Comparison of ENCODE assay signal across 15 cellular contexts in the genomic region with DNA sequence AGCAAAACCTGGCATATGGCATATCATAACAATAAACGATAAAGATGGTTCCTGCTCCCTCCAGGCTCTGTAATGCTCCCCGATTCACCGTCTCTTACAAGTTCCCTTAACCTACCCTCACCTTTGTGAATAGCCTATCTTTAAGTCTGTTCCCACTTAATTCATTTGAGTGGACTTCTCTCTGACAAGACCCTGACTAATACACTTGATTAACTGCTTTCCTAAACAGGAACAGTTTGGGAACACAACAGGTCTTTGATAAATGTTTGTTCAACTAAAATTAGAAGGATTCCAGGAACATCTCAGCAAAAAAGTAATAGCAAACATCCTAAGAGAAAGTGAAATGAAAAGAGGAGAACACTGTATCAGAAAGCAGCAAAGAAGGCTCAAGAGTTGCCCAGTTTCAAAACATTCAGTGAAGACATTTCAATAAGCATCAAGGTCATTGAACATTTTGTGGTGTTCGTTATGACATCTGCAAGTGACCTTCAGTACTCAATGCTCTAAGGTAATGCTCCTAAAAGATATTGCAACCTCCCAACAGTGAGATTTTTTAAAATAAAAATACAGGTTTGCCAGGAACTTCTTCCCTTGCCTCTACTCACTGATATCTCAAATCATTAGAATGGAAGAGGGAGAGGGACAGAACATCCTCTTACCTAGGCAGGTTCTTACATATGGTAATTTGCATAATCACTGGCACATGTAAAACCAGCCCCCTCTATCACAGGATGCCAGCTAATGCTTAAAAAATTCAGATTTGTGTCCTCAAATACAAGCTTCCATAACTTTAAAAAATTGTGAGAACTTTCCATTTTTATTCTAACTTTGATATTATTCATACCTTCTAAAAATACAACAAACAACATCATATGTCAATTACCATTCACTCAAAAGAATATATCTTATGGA. TPM values are rescaled to one million over a fixed set of nuclear protein-coding genes. Genes with fewer than 3 reads are reported as not detected.
DNase-seq lines count a peak whose midpoint lies in the region; ATAC-seq, FAIRE-seq and TF ChIP-seq lines count a peak whose summit lies in the region.
"Had no signal": no experiment of that assay in that cellular context is flagged by ENCODE, and none has a peak within 500 bp of the region (broad histone marks: within the 10 kb centered on the region; RNA-seq: fewer than 3 reads in every experiment).

No MANE protein-coding gene starts in this region.

- no peaks in the 10 kb centered on the region for H3K9me1 ChIP-seq in keratinocyte (ENCODE audit: control insufficient read depth, extremely low read depth, insufficient read depth, low read length)

- peaks cover 64% of the 10 kb centered on the region for H3K4me1 ChIP-seq in keratinocyte (ENCODE audit: control insufficient read depth, extremely low read depth, insufficient read depth, low read length)

- peak overlapping the region in 2 of 3 experiments; percentile 5 to 15 for H3K4me3 ChIP-seq in keratinocyte (ENCODE audit: control insufficient read depth in 2 of 3, extremely low read depth in 1 of 3, insufficient read depth in 2 of 3, low read depth in 1 of 3, low read length in 3 of 3)
- H3K4me3 ChIP-seq: esophagus squamous epithelium, thyroid gland had no signal

- no peaks in the 10 kb centered on the region for H3K36me3 ChIP-seq in keratinocyte (ENCODE audit: control insufficient read depth in 2 of 2, extremely low read depth in 1 of 2, insufficient read depth in 2 of 2, low read length in 2 of 2)
- H3K36me3 ChIP-seq: esophagus squamous epithelium, thyroid gland had no signal

- no peaks in the 10 kb centered on the region for H3K27me3 ChIP-seq in keratinocyte (ENCODE audit: control insufficient read depth, extremely low read depth, insufficient read depth, low read length)
- H3K27me3 ChIP-seq: esophagus squamous epithelium, thyroid gland had no signal

- H3K9ac ChIP-seq in keratinocyte (ENCODE audit: control insufficient read depth, extremely low read depth, insufficient read depth, low read length): peak overlapping the region; percentile 57

- FAIRE-seq in keratinocyte (lab: Jason Lieb, UNC): no peak
- FAIRE-seq: GM12892 had no signal

- peaks cover 34% of the 10 kb centered on the region for H3K4me1 Mint-ChIP-seq in type B pancreatic cell (ENCODE audit: unreplicated experiment)
- peaks cover 5 to 6% of the 10 kb centered on the region in 2 donors for H3K4me1 Mint-ChIP-seq in stimulated activated naive B cell treated with anti-CD40 and anti-IgM and Interleukin-4, amounts not matched to agents 10 μg/mL and 1 μg/mL and 100 μg/mL, for 72 hours
- H3K4me1 Mint-ChIP-seq: central memory CD8-positive, alpha-beta T cell had no signal

- no peak for ATAC-seq in stimulated activated naive B cell treated with anti-CD40 and anti-IgM and Interleukin-4, amounts not matched to agents 10 μg/mL and 1 μg/mL and 100 μg/mL, for 72 hours (replicated peaks)

- dilution Hi-C loops in keratinocyte (cut with MboI; ENCODE audit: extremely low pct_ligation_motif_present, low sequenced_read_pairs): no loop called here

- H3K9me3 ChIP-seq in keratinocyte (ENCODE audit: control insufficient read depth, low read depth, low read length): no peaks in the 10 kb centered on the region
- H3K9me3 ChIP-seq: esophagus squamous epithelium, thyroid gland had no signal

- peak overlapping the region; percentile 9 for H3K4me3 Mint-ChIP-seq in type B pancreatic cell
- H3K4me3 Mint-ChIP-seq in stimulated activated naive B cell treated with anti-CD40 and anti-IgM and Interleukin-4, amounts not matched to agents 10 μg/mL and 1 μg/mL and 100 μg/mL, for 72 hours: no peak overlapping the region
- H3K4me3 Mint-ChIP-seq: central memory CD8-positive, alpha-beta T cell; T-helper 1 cell treated with Interleukin-12 subunit alpha and Interleukin-12 subunit beta and Interleukin-4 antibody, amounts not matched to agents 30 μg/mL and 1 μg/mL, for 36 hours had no signal

- no peaks in the 10 kb centered on the region for H3K36me3 Mint-ChIP-seq in type B pancreatic cell
- no peaks in the 10 kb centered on the region for H3K36me3 Mint-ChIP-seq in stimulated activated naive B cell treated with anti-CD40 and anti-IgM and Interleukin-4, amounts not matched to agents 10 μg/mL and 1 μg/mL and 100 μg/mL, for 72 hours

- H3K27ac Mint-ChIP-seq in type B pancreatic cell: peak overlapping the region; percentile 88
- no peak overlapping the region for H3K27ac Mint-ChIP-seq in stimulated activated naive B cell treated with anti-CD40 and anti-IgM and Interleukin-4, amounts not matched to agents 10 μg/mL and 1 μg/mL and 100 μg/mL, for 72 hours
- H3K27ac Mint-ChIP-seq: T-helper 1 cell treated with Interleukin-12 subunit alpha and Interleukin-12 subunit beta and Interleukin-4 antibody, amounts not matched to agents 30 μg/mL and 1 μg/mL, for 36 hours had no signal

- peak overlapping the region; percentile 21 for H2AFZ ChIP-seq in keratinocyte (ENCODE audit: control insufficient read depth, low read length)

- no peaks in the 10 kb centered on the region for H4K20me1 ChIP-seq in keratinocyte (ENCODE audit: control insufficient read depth, extremely low read depth, insufficient read depth, low read length)

- peak overlapping the region; percentile 72 for H3K4me2 ChIP-seq in keratinocyte (ENCODE audit: control insufficient read depth, extremely low read depth, insufficient read depth, low read depth, low read length)

- TF ChIP-seq CTCF in keratinocyte (optimal IDR thresholded peaks at IDR 0.05 in 1 of 3, IDR thresholded peaks at IDR 0.05 in 1 of 3, conservative IDR thresholded peaks at IDR 0.05 in 1 of 3; ENCODE audit: extremely low read depth in 1 of 3, insufficient read depth in 2 of 3, low read length in 3 of 3): no peak
- TF ChIP-seq CTCF in type B pancreatic cell (conservative IDR thresholded peaks at IDR 0.05): no peak

- H3K79me2 ChIP-seq in keratinocyte (ENCODE audit: control insufficient read depth, insufficient read depth, low read length): no peaks in the 10 kb centered on the region

- H3K27me3 Mint-ChIP-seq in type B pancreatic cell: no peaks in the 10 kb centered on the region
- no peaks in the 10 kb centered on the region for H3K27me3 Mint-ChIP-seq in stimulated activated naive B cell treated with anti-CD40 and anti-IgM and Interleukin-4, amounts not matched to agents 10 μg/mL and 1 μg/mL and 100 μg/mL, for 72 hours
- H3K27me3 Mint-ChIP-seq: central memory CD8-positive, alpha-beta T cell had no signal

- peak; percentile 39 for DNase-seq in DMS53 (lab: John Stamatoyannopoulos, UW)
- no peak for DNase-seq in DMS53 treated with DMSO at 0.1 percent for 48 hours (lab: John Stamatoyannopoulos, UW; ENCODE audit: unreplicated experiment)
- DNase-seq in SW480 (ENCODE audit: low spot score): peak; percentile 47
- DNase-seq in keratinocyte (ENCODE audit: low read depth, low spot score): no peak
- DNase-seq in type B pancreatic cell (ENCODE audit: extremely low spot score, unreplicated experiment): no peak
- DNase-seq in stimulated activated CD4-positive, alpha-beta T cell treated with anti-CD3 and anti-CD28 coated beads, Interleukin-4, amount 100 ng/mL, for 24 hours: no peak
- no peak for DNase-seq in DMS79 treated with DMSO at 0.1 percent for 48 hours (lab: John Stamatoyannopoulos, UW)
- no peak for DNase-seq in stimulated activated naive B cell treated with anti-CD40 and anti-IgM and Interleukin-4, amounts not matched to agents 10 μg/mL and 1 μg/mL and 100 μg/mL, for 72 hours
- DNase-seq: activated gamma-delta T cell, esophagus squamous epithelium, thyroid gland had no signal

- H3K9me3 Mint-ChIP-seq in type B pancreatic cell: no peaks in the 10 kb centered on the region
- no peaks in the 10 kb centered on the region for H3K9me3 Mint-ChIP-seq in stimulated activated naive B cell treated with anti-CD40 and anti-IgM and Interleukin-4, amounts not matched to agents 10 μg/mL and 1 μg/mL and 100 μg/mL, for 72 hours
- H3K9me3 Mint-ChIP-seq: central memory CD8-positive, alpha-beta T cell; T-helper 1 cell treated with Interleukin-12 subunit alpha and Interleukin-12 subunit beta and Interleukin-4 antibody, amounts not matched to agents 30 μg/mL and 1 μg/mL, for 36 hours had no signal

- H3K27ac ChIP-seq in keratinocyte (ENCODE audit: control insufficient read depth, insufficient read depth, low read length): peak overlapping the region; percentile 92
- H3K27ac ChIP-seq: 22Rv1, thyroid gland had no signal

RNA-seq across cellular contexts. Expression of gene ARHGAP12, which starts 11.4 kb away (rescaled TPM):
- 13.7 to 26.6 TPM (median 16.1 TPM) in 3 replicates for polyA plus RNA-seq in keratinocyte
- polyA plus RNA-seq in keratinocyte (2011; ENCODE audit: low read depth): 29.7 TPM
- polyA plus RNA-seq in keratinocyte (2011; cell fraction: cytosol; rRNA removed): 9.1 and 19.4 TPM in 2 replicates
- 23.8 and 30.6 TPM in 2 replicates for polyA plus RNA-seq in keratinocyte (2011; cell fraction: nucleus; rRNA removed)
- 11.7 and 18.6 TPM in 2 replicates for polyA plus RNA-seq in keratinocyte (2012; ENCODE audit: low replicate concordance)
- polyA minus RNA-seq in keratinocyte: 5.1 to 32.9 TPM (median 13.3 TPM) in 3 replicates
- polyA minus RNA-seq in keratinocyte (2011; cell fraction: cytosol; rRNA and poly(A)+ RNA removed): 21.5 TPM
- polyA minus RNA-seq in keratinocyte (2011; cell fraction: nucleus; rRNA and poly(A)+ RNA removed): 23.6 and 43.0 TPM in 2 replicates
- 30.4 and 39.5 TPM in 2 replicates for total RNA-seq in type B pancreatic cell (ENCODE audit: low replicate concordance)

Comparison
In these comparisons a context has a peak if more than half of its experiments do, and no peak if none do; other contexts are left out.
1. DNase-seq: peak in DMS53 (single experiment) and SW480 (single experiment); none in DMS53 treated with DMSO at 0.1 percent for 48 hours (single experiment), keratinocyte (single experiment), type B pancreatic cell (single experiment), stimulated activated CD4-positive, alpha-beta T cell treated with anti-CD3 and anti-CD28 coated beads, Interleukin-4, amount 100 ng/mL, for 24 hours (single experiment), DMS79 treated with DMSO at 0.1 percent for 48 hours (single experiment) and stimulated activated naive B cell treated with anti-CD40 and anti-IgM and Interleukin-4, amounts not matched to agents 10 μg/mL and 1 μg/mL and 100 μg/mL, for 72 hours (single experiment).